ENCODE assay signal across 25 cellular contexts in the genomic region with DNA sequence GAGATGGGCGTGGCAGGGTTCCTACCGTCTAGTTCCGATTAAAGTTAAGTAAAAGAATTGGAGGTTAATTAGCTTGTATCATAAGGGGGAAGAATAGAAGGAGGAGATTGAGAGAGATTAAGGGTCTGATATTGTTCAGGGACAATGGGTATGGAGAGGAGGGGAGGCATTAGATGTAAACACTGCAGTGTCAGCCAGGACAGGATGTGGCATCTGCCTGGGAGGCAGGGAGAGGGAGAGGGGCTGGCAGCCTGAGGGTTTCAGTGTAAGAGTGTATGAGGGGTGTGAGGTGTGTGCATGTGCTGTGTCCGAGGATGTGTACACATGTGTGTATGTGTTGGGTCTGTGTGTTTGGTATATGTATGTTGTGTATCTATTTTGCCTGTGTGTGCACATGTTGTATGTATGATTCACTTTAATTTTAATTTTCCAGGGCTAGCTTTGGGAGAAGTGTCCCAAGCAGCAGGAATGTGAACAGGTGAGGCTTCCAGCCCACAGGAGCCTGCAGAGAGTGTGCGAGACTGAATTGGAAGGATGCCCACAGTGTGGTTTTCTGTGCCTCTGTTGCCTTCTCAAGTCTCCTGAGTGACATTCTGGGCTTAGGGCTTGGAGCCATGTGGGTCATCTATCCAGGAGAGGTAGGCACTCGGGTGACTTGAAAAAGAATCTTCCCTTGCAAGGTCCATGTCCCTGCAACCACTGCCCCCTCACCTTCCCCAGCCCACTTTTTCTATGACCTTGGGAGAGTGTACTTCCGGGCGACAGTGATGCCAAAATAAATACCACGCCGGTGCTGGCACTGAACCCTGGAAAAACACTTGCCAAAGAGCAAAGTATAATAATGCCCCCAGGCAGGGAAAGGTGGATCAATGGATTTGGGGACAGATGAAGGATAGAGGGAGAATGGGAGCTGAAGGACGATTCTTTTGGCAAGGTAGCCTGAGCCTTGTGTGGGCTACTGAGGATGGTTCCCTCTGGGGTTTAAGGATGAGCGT. TPM values are rescaled to one million over a fixed set of nuclear protein-coding genes. Genes with fewer than 3 reads are reported as not detected.
DNase-seq lines count a peak whose midpoint lies in the region; ATAC-seq and TF ChIP-seq lines count a peak whose summit lies in the region.
"Had no signal": no experiment of that assay in that cellular context is flagged by ENCODE, and none has a peak within 500 bp of the region (broad histone marks: within the 10 kb centered on the region; RNA-seq: fewer than 3 reads in every experiment).

No MANE protein-coding gene starts in this region.

- peaks cover 16% of the 10 kb centered on the region for H3F3A ChIP-seq in neural progenitor cell (ENCODE audit: low read depth)

- no peak for TF ChIP-seq POLR2A in body of pancreas (IDR thresholded peaks at IDR 0.05)

- H3K4me3 Mint-ChIP-seq in neural progenitor cell, result no peak overlapping the region
- H3K4me3 Mint-ChIP-seq: activated CD8-positive, alpha-beta T cell treated with anti-CD3 and anti-CD28 coated beads for 36 hours; activated naive CD8-positive, alpha-beta T cell treated with anti-CD3 and anti-CD28 coated beads, Interleukin-2, amount 10 ng/mL, durations not matched to agents 7 days and 5 days; nephron had no signal

- H4K20me1 ChIP-seq in DND-41 (ENCODE audit: insufficient read depth, low read length) (no peaks in the 10 kb centered on the region), neural progenitor cell (ENCODE audit: low read depth) (no peaks in the 10 kb centered on the region)

- DNase-seq in DND-41 (peak; percentile 10), NCI-H2029 (lab: John Stamatoyannopoulos, UW) (peak; percentile 82), body of pancreas (peak; percentile 54 to 69 (median 58)), neural progenitor cell (ENCODE audit: low spot score) (peak; percentile 56), D341Med (ENCODE audit: low spot score) (no peak), T-helper 1 cell (no peak)
- DNase-seq in stimulated activated CD4-positive, alpha-beta T cell treated with anti-CD3 and anti-CD28 coated beads, Interleukin-15, amount 100 ng/mL, for 24 hours, result no peak
- DNase-seq: activated CD8-positive, alpha-beta T cell treated with anti-CD3 and anti-CD28 coated beads for 36 hours; activated effector memory CD4-positive, alpha-beta T cell treated with anti-CD3 and anti-CD28 coated beads, Interleukin-2, amount 50 U/mL, for 16 hours; activated naive CD8-positive, alpha-beta T cell treated with anti-CD3 and anti-CD28 coated beads, Interleukin-2, amount 10 ng/mL, durations not matched to agents 7 days and 5 days; heart right ventricle; NCI-H1436 treated with DMSO at 0.1 percent for 48 hours; NCI-H2171; NCI-H82; posterior cingulate gyrus; Right ventricle myocardium superior; stimulated activated naive CD8-positive, alpha-beta T cell treated with anti-CD3 and anti-CD28 coated beads, Interleukin-15, Interleukin-2, amounts not matched to agents 100 U/mL and 50 U/mL, for 24 hours had no signal

- 27 to 36% methylated on average over 12 of the region's 12 CpGs for WGBS in body of pancreas, 2 donors

- H3K27ac ChIP-seq in DND-41 (ENCODE audit: low read length), result no peak overlapping the region
- peak overlapping the region; percentile 23 to 41 (median 30) for H3K27ac ChIP-seq in body of pancreas
- H3K27ac ChIP-seq in neural progenitor cell, result no peak overlapping the region
- H3K27ac ChIP-seq: heart right ventricle, thyroid gland had no signal

- H3K4me3 ChIP-seq in DND-41 (ENCODE audit: low read depth in 1 of 2, low read length in 2 of 2) (no peak overlapping the region), body of pancreas (no peak overlapping the region), neural progenitor cell (no peak overlapping the region)
- H3K4me3 ChIP-seq: heart right ventricle, thyroid gland had no signal

- H3K4me2 ChIP-seq in DND-41 (ENCODE audit: insufficient read depth, low read length), result no peak overlapping the region
- peak overlapping the region; percentile 65 for H3K4me2 ChIP-seq in neural progenitor cell

- peaks cover 7% of the 10 kb centered on the region for H3K27me3 Mint-ChIP-seq in neural progenitor cell (ENCODE audit: insufficient read depth, low read depth)

- no peaks in the 10 kb centered on the region for H3K36me3 ChIP-seq in DND-41 (ENCODE audit: insufficient read depth, low read length)
- no peaks in the 10 kb centered on the region for H3K36me3 ChIP-seq in body of pancreas (replicated peaks in 1 of 2; ENCODE audit: insufficient read depth in 1 of 2, low read depth in 2 of 2)
- no peaks in the 10 kb centered on the region for H3K36me3 ChIP-seq in neural progenitor cell
- H3K36me3 ChIP-seq: heart right ventricle, thyroid gland had no signal

- no peaks in the 10 kb centered on the region for H3K4me1 ChIP-seq in DND-41 (ENCODE audit: insufficient read depth, low read length)
- H3K4me1 ChIP-seq in body of pancreas, result peaks cover 28% of the 10 kb centered on the region
- H3K4me1 ChIP-seq in neural progenitor cell, result peaks cover 26% of the 10 kb centered on the region
- H3K4me1 ChIP-seq: heart right ventricle had no signal

- no peaks in the 10 kb centered on the region for H3K9me3 ChIP-seq in DND-41 (ENCODE audit: insufficient read depth, low read length, severe bottlenecking)
- no peaks in the 10 kb centered on the region for H3K9me3 ChIP-seq in body of pancreas
- no peaks in the 10 kb centered on the region for H3K9me3 ChIP-seq in neural progenitor cell (ENCODE audit: low read depth)
- H3K9me3 ChIP-seq: heart right ventricle, thyroid gland had no signal

- H3K79me2 ChIP-seq in DND-41 (ENCODE audit: insufficient read depth, low read length), result no peaks in the 10 kb centered on the region
- H3K79me2 ChIP-seq in neural progenitor cell (ENCODE audit: low read depth), result no peaks in the 10 kb centered on the region

- no peaks in the 10 kb centered on the region for H3K36me3 Mint-ChIP-seq in neural progenitor cell
- H3K36me3 Mint-ChIP-seq: activated naive CD8-positive, alpha-beta T cell treated with anti-CD3 and anti-CD28 coated beads, Interleukin-2, amount 10 ng/mL, durations not matched to agents 7 days and 5 days; CD14-positive monocyte had no signal

- intact Hi-C loops in body of pancreas (cut with DNase I), result no loop called here

- peaks cover 38% of the 10 kb centered on the region for H3K4me1 Mint-ChIP-seq in neural progenitor cell
- H3K4me1 Mint-ChIP-seq: CD14-positive monocyte had no signal

- H3K27me3 ChIP-seq in DND-41 (ENCODE audit: insufficient read depth, low read length, poor library complexity), result peaks cover 25% of the 10 kb centered on the region
- no peaks in the 10 kb centered on the region for H3K27me3 ChIP-seq in body of pancreas
- no peaks in the 10 kb centered on the region for H3K27me3 ChIP-seq in neural progenitor cell
- H3K27me3 ChIP-seq: thyroid gland had no signal

- ATAC-seq in DND-41 (ENCODE audit: insufficient read depth, low read depth) (peak; percentile 74), body of pancreas (peak; percentile 84), GM19397 (IDR thresholded peaks at IDR 0.05; ENCODE audit: unreplicated experiment) (no peak)
- ATAC-seq: activated CD4-positive, CD25-positive, alpha-beta regulatory T cell treated with anti-CD3 and anti-CD28 coated beads, Interleukin-2, amount 50 U/mL, for 24 hours; activated CD8-positive, alpha-beta T cell treated with anti-CD3 and anti-CD28 coated beads for 36 hours; heart right ventricle; sciatic nerve; stimulated activated naive CD8-positive, alpha-beta T cell treated with anti-CD3 and anti-CD28 coated beads, Interleukin-15, Interleukin-2, amounts not matched to agents 100 U/mL and 50 U/mL, for 24 hours had no signal

- H3K9ac ChIP-seq in DND-41 (ENCODE audit: low read depth, low read length) (no peak overlapping the region), neural progenitor cell (no peak overlapping the region)

- no peak overlapping the region for H2AFZ ChIP-seq in DND-41 (ENCODE audit: low read depth, low read length)
- no peak overlapping the region for H2AFZ ChIP-seq in neural progenitor cell (replicated peaks)

- H3K27ac Mint-ChIP-seq in neural progenitor cell, result peak overlapping the region; percentile 88
- H3K27ac Mint-ChIP-seq: activated CD8-positive, alpha-beta T cell treated with anti-CD3 and anti-CD28 coated beads for 36 hours; activated naive CD8-positive, alpha-beta T cell treated with anti-CD3 and anti-CD28 coated beads, Interleukin-2, amount 10 ng/mL, durations not matched to agents 7 days and 5 days; CD14-positive monocyte; nephron had no signal

- H3K9me3 Mint-ChIP-seq in neural progenitor cell, result peaks cover 11% of the 10 kb centered on the region
- H3K9me3 Mint-ChIP-seq: activated CD8-positive, alpha-beta T cell treated with anti-CD3 and anti-CD28 coated beads for 36 hours; activated naive CD8-positive, alpha-beta T cell treated with anti-CD3 and anti-CD28 coated beads, Interleukin-2, amount 10 ng/mL, durations not matched to agents 7 days and 5 days; nephron had no signal

- TF ChIP-seq CTCF in DND-41 (IDR thresholded peaks at IDR 0.05; ENCODE audit: borderline replicate concordance, extremely low read depth, low read length, poor library complexity, severe bottlenecking) (no peak), body of pancreas (IDR thresholded peaks at IDR 0.05) (no peak), neural progenitor cell (IDR thresholded peaks at IDR 0.05) (no peak)

RNA-seq across cellular contexts. Expression of a gene that starts 36.8 kb away (rescaled TPM):
- total RNA-seq in body of pancreas (not detected), neural progenitor cell (ENCODE audit: low replicate concordance) (not detected in 2 replicates)
- total RNA-seq: activated CD8-positive, alpha-beta T cell treated with anti-CD3 and anti-CD28 coated beads for 36 hours; activated naive CD8-positive, alpha-beta T cell treated with anti-CD3 and anti-CD28 coated beads, Interleukin-2, amount 10 ng/mL, durations not matched to agents 7 days and 5 days; astrocyte; heart right ventricle; mononuclear cell; Right ventricle myocardium superior; sciatic nerve; thyroid gland had no signal

RNA-seq across cellular contexts. Expression of a gene that starts 50.2 kb away (rescaled TPM):
- total RNA-seq in body of pancreas (not detected), neural progenitor cell (ENCODE audit: low replicate concordance) (not detected in 2 replicates)
- total RNA-seq: activated CD8-positive, alpha-beta T cell treated with anti-CD3 and anti-CD28 coated beads for 36 hours; activated naive CD8-positive, alpha-beta T cell treated with anti-CD3 and anti-CD28 coated beads, Interleukin-2, amount 10 ng/mL, durations not matched to agents 7 days and 5 days; astrocyte; heart right ventricle; mononuclear cell; Right ventricle myocardium superior; sciatic nerve; thyroid gland had no signal

Comparison
In these comparisons a context has a peak if more than half of its experiments do, and no peak if none do; other contexts are left out.
1. DNase-seq: peak in DND-41 (single experiment), NCI-H2029 (single experiment), body of pancreas (4 of 4) and neural progenitor cell (single experiment); none in D341Med (single experiment), T-helper 1 cell (0 of 5) and stimulated activated CD4-positive, alpha-beta T cell treated with anti-CD3 and anti-CD28 coated beads, Interleukin-15, amount 100 ng/mL, for 24 hours (single experiment).
2. H3K27ac ChIP-seq: peak in body of pancreas (4 of 4); none in DND-41 (single experiment) and neural progenitor cell (single experiment).